ENCODE assay signal across 22 cellular contexts in genomic region chr1:61273861-61274260, GRCh38.
DNase-seq lines count a peak whose midpoint lies in the region; ATAC-seq and TF ChIP-seq lines count a peak whose summit lies in the region.
"Had no signal": no experiment of that assay in that cellular context is flagged by ENCODE, and none has a peak within 500 bp of the region (broad histone marks: within the 10 kb centered on the region; RNA-seq: fewer than 3 reads in every experiment).

No MANE protein-coding gene starts in this region.

- H3K27ac ChIP-seq in angular gyrus (ENCODE audit: low read depth, low read length) (peak overlapping the region; percentile 12), coronary artery (peak overlapping the region; percentile 30 to 32), layer of hippocampus (ENCODE audit: low read depth, low read length) (peak overlapping the region; percentile 65), thoracic aorta (peak overlapping the region; percentile 67 to 79)
- H3K27ac ChIP-seq: BLaER1 treated with 17β-estradiol and CSF1 and Interleukin-3, amounts not matched to agents 10 nM and 100 nM; GM23248; RWPE1 had no signal

- no peaks in the 10 kb centered on the region for H3K9me3 ChIP-seq in thoracic aorta
- H3K9me3 ChIP-seq: BLaER1 treated with 17β-estradiol and CSF1 and Interleukin-3, amounts not matched to agents 10 nM and 100 nM; HAP-1 had no signal

- DNase-seq in coronary artery (ENCODE audit: low spot score) (no peak), thoracic aorta (ENCODE audit: low spot score) (no peak), NCI-H2029 (lab: John Stamatoyannopoulos, UW) (no peak), NCI-H2196 treated with DMSO at 0.1 percent for 48 hours (lab: John Stamatoyannopoulos, UW; ENCODE audit: unreplicated experiment) (no peak)
- DNase-seq in stimulated activated naive CD4-positive, alpha-beta T cell treated with Interleukin-2 at 50 U/mL for 16 hours (lab: John Stamatoyannopoulos, UW), result no peak
- no peak for DNase-seq in activated naive CD4-positive, alpha-beta T cell (lab: John Stamatoyannopoulos, UW)
- DNase-seq: CD4-positive, alpha-beta memory T cell; DND-41; GM23248; Karpas-422; NCI-H1417; NCI-H187 treated with DMSO at 0.1 percent for 48 hours; NCI-H2227 treated with DMSO at 0.1 percent for 48 hours; NCI-H524; NCI-H774; NK-92 treated with Interleukin-12 subunit alpha and Interleukin-12 subunit beta, amount 100 ng/mL, for 24 hours; SIG-M5 had no signal

- H3K4me3 ChIP-seq in coronary artery (no peak overlapping the region), thoracic aorta (no peak overlapping the region)
- H3K4me3 ChIP-seq: BLaER1 treated with 17β-estradiol and CSF1 and Interleukin-3, amounts not matched to agents 10 nM and 100 nM; GM23248; HAP-1 had no signal

- no peak for TF ChIP-seq CTCF in coronary artery (IDR thresholded peaks at IDR 0.05)
- TF ChIP-seq CTCF in thoracic aorta (IDR thresholded peaks at IDR 0.05), result no peak

- no peaks in the 10 kb centered on the region for H3K36me3 ChIP-seq in thoracic aorta
- H3K36me3 ChIP-seq: BLaER1 treated with 17β-estradiol and CSF1 and Interleukin-3, amounts not matched to agents 10 nM and 100 nM; HAP-1 had no signal

- no peak for ATAC-seq in thoracic aorta (ENCODE audit: insufficient number of reproducible peaks, low FRiP score, low read depth)

- H3K27me3 ChIP-seq in layer of hippocampus (ENCODE audit: control insufficient read depth, insufficient read depth, low read length), result no peaks in the 10 kb centered on the region
- no peaks in the 10 kb centered on the region for H3K27me3 ChIP-seq in thoracic aorta (replicated peaks; ENCODE audit: insufficient read depth)
- H3K27me3 ChIP-seq: BLaER1 treated with 17β-estradiol and CSF1 and Interleukin-3, amounts not matched to agents 10 nM and 100 nM had no signal

- peaks cover 23 to 72% of the 10 kb centered on the region in 2 donors for H3K4me1 ChIP-seq in thoracic aorta (ENCODE audit: control insufficient read depth in 1 of 2, low read depth in 2 of 2)

Comparison
In these comparisons a context has a peak if more than half of its experiments do, and no peak if none do; other contexts are left out.
1. H3K27ac ChIP-seq: peak in every context shown above with its lines; median percentile 73 in thoracic aorta; 65 in layer of hippocampus; 31 in coronary artery; 12 in angular gyrus.